Comparison of ENCODE assay signal across 23 cellular contexts in the genomic region with DNA sequence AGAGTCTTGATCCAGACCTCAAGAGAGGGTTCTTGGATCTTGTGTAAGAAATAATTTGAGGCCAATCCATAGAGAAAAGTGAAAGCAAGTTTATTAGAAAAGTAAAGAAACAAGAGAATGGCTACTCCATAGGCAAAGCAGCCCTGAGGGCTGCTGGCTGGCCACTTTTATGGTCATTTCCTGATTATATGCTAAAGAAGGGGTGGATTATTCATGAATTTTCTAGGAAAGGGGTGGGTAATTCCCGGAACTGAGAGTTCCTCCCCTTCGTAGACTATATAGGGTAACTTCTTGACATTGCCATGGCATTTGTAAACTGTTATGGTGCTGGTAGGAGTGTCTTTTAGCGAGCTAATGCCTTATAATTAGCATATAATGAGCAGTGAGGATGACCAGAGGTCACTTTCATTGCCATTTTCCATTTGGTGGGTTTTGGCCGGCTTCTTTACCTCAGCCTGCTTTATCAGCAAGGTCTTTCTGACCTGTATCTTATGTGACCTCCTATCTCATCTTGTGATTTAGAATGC.
"Had no signal": no experiment of that assay in that cellular context is flagged by ENCODE, and none has a peak within 500 bp of the region (broad histone marks: within the 10 kb centered on the region; RNA-seq: fewer than 3 reads in every experiment).

No MANE protein-coding gene starts in this region.

- H3K4me3 Mint-ChIP-seq: activated B cell treated with CpG ODN at 0.5 μM for 24 hours; activated CD4-positive, alpha-beta memory T cell treated with anti-CD3 and anti-CD28 coated beads for 36 hours; activated naive CD8-positive, alpha-beta T cell; activated T-helper 1 cell treated with anti-CD3 and anti-CD28 coated beads, Interleukin-12 subunit alpha, Interleukin-12 subunit beta, Interleukin-2, Interleukin-4 antibody, amounts not matched to agents 30 ng/mL and 10 ng/mL and 1 ng/mL, durations not matched to agents 14 hours and 24 hours and 36 hours; nephron progenitor cell; T-helper 17 cell had no signal

- H3K27me3 ChIP-seq: cardiac muscle cell, dorsolateral prefrontal cortex, foreskin keratinocyte, tibial artery had no signal

- H3K4me3 ChIP-seq: cardiac muscle cell, dorsolateral prefrontal cortex, tibial artery had no signal

- H3K36me3 ChIP-seq: cardiac muscle cell, tibial artery had no signal

- H3K9me3 ChIP-seq: tibial artery had no signal

- DNase-seq: activated B cell treated with CpG ODN at 0.5 μM for 24 hours; activated CD4-positive, alpha-beta memory T cell treated with anti-CD3 and anti-CD28 coated beads for 36 hours; activated CD4-positive, alpha-beta T cell treated with anti-CD3 and anti-CD28 coated beads for 4 hours; activated gamma-delta T cell treated with Interleukin-2 at 50 U/mL for 16 hours; activated T-cell treated with anti-CD3 and anti-CD28 coated beads for 4 hours; amniotic stem cell; dorsolateral prefrontal cortex; foreskin keratinocyte; kidney; nephron progenitor cell; occipital lobe; posterior cingulate gyrus; retina; stimulated activated CD4-positive, alpha-beta T cell treated with anti-CD3 and anti-CD28 coated beads, Interleukin-12 subunit alpha, Interleukin-12 subunit beta, amount 100 ng/mL, for 4 hours; stimulated activated CD4-positive, alpha-beta T cell treated with anti-CD3 and anti-CD28 coated beads, Interleukin-1b, Interleukin-23, amount 100 ng/mL, for 48 hours; stimulated activated naive CD4-positive, alpha-beta T cell treated with Interleukin-2 at 50 U/mL for 16 hours; T-helper 17 cell; tibial artery had no signal

- H3K27ac Mint-ChIP-seq: activated B cell treated with CpG ODN at 0.5 μM for 24 hours; activated CD4-positive, alpha-beta memory T cell treated with anti-CD3 and anti-CD28 coated beads for 36 hours; activated T-helper 1 cell treated with anti-CD3 and anti-CD28 coated beads, Interleukin-12 subunit alpha, Interleukin-12 subunit beta, Interleukin-2, Interleukin-4 antibody, amounts not matched to agents 30 ng/mL and 10 ng/mL and 1 ng/mL, durations not matched to agents 14 hours and 24 hours and 36 hours; nephron progenitor cell; T-helper 17 cell had no signal

- H3K27ac ChIP-seq: cardiac muscle cell, dorsolateral prefrontal cortex, epithelial cell of prostate, foreskin keratinocyte, tibial artery had no signal

- H3K27me3 Mint-ChIP-seq: activated B cell treated with CpG ODN at 0.5 μM for 24 hours; activated naive CD8-positive, alpha-beta T cell; T-helper 17 cell had no signal

- ATAC-seq: foreskin keratinocyte, left lobe of liver, T-helper 17 cell had no signal
